1 cellular context compared by ENCODE assay signal in genomic region chr3:62632510-62633294, GRCh38.
TF ChIP-seq lines count a peak whose summit lies in the region.

No MANE protein-coding gene starts in this region.

TF ChIP-seq in H1, 55 proteins besides CTCF, POLR2A, EP300 and RAD21:
- TF ChIP-seq PHF8 (conservative IDR thresholded peaks at IDR 0.05; ENCODE audit: low read depth, low read length), result no peak
- TF ChIP-seq JUND (IDR thresholded peaks at IDR 0.05; ENCODE audit: low read length), result no peak
- no peak for TF ChIP-seq NRF1 (IDR thresholded peaks at IDR 0.05; ENCODE audit: low read depth, low read length)
- TF ChIP-seq NANOG (IDR thresholded peaks at IDR 0.05; ENCODE audit: insufficient read depth, low read depth, low read length, poor library complexity, severe bottlenecking), result no peak
- TF ChIP-seq KDM4A (IDR thresholded peaks at IDR 0.05; ENCODE audit: low read depth, low read length, severe bottlenecking), result no peak
- no peak for TF ChIP-seq HDAC2 (IDR thresholded peaks at IDR 0.05; ENCODE audit: borderline replicate concordance in 1 of 2, low read depth in 2 of 2, low read length in 2 of 2)
- no peak for TF ChIP-seq ASH2L (IDR thresholded peaks at IDR 0.05; ENCODE audit: low read length)
- no peak for TF ChIP-seq YY1 (IDR thresholded peaks at IDR 0.05; ENCODE audit: low read depth, low read length)
- no peak for TF ChIP-seq TBP (IDR thresholded peaks at IDR 0.05; ENCODE audit: low read depth, low read length)
- TF ChIP-seq SAP30 (IDR thresholded peaks at IDR 0.05; ENCODE audit: insufficient read depth, insufficient replicate concordance, low read length), result no peak
- no peak for TF ChIP-seq MAX (IDR thresholded peaks at IDR 0.05)
